1 cellular context compared by ENCODE assay signal in the genomic region with DNA sequence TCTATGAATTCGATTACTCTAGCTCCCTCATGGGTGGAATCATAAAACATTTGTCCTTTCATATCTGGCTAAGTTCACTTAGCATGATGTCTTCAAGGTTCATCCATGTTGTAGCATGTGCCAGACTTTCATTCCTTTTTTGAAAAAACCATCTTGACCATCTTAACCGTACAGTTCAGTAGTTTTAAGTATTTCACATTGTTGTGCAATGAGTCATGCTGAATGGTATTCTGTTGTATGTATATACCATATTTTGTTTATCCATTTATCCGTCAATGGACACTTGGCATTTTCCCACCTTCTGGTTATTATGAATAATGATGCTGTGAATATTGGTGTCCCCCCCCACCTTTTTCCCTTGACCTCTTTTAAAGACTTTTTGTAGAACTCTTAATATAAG.
TF ChIP-seq lines count a peak whose summit lies in the region.

No MANE protein-coding gene starts in this region.

TF ChIP-seq in Ishikawa, 13 proteins besides CTCF, POLR2A, EP300 and RAD21 (continued from another document):
- TF ChIP-seq FOXM1 (IDR thresholded peaks at IDR 0.05; ENCODE audit: borderline replicate concordance, low read depth) = no peak
- TF ChIP-seq CEBPB (IDR thresholded peaks at IDR 0.05) = 0 out of 2 replicates have a peak, but pooled peaks have one; percentile 25
- no peak for TF ChIP-seq NFIC (IDR thresholded peaks at IDR 0.05)
